8 cellular contexts compared by ENCODE assay signal in genomic region chr9:121285835-121286687, GRCh38. TPM values are rescaled to one million over a fixed set of nuclear protein-coding genes. Genes with fewer than 3 reads are reported as not detected.
DNase-seq lines count a peak whose midpoint lies in the region; ATAC-seq, FAIRE-seq and TF ChIP-seq lines count a peak whose summit lies in the region.

No MANE protein-coding gene starts in this region.

- TF ChIP-seq CTCF in HepG2 (CRISPR knock-in tag; IDR thresholded peaks at IDR 0.05) = no peak

- no peak for TF ChIP-seq EP300 in HepG2 (IDR thresholded peaks at IDR 0.05; ENCODE audit: low read depth in 2 of 2, low read length in 2 of 2)
- TF ChIP-seq EP300 in HepG2 (CRISPR knock-in tag; IDR thresholded peaks at IDR 0.05; ENCODE audit: borderline replicate concordance) = no peak

- peak overlapping the region; percentile 89 for H3K27ac ChIP-seq in HepG2 (ENCODE audit: extremely low read length, insufficient read depth, low read length)
- H3K27ac ChIP-seq in temporal lobe (ENCODE audit: low read depth, low read length) = peak overlapping the region; percentile 97

- H4K20me1 ChIP-seq in HepG2 (ENCODE audit: insufficient read depth, low read length) = no peaks in the 10 kb centered on the region

- FAIRE-seq in HepG2 (lab: Jason Lieb, UNC) = no peak

- H3K9ac ChIP-seq in HepG2 (ENCODE audit: insufficient read depth, low read depth, low read length) = peak overlapping the region; percentile 76; the same call in 1 of the 2 replicates

- H3K4me2 ChIP-seq in HepG2 (ENCODE audit: low read depth, low read length) = peak overlapping the region; percentile 92

- peaks cover 94% of the 10 kb centered on the region for H3K4me1 ChIP-seq in HepG2 (ENCODE audit: insufficient read depth, low read length)

- CTCF ChIA-PET in HepG2 (lab: Yijun Ruan, JAX; ENCODE audit: low intra/inter-chr PET ratio, low total read pairs) = no interaction called here

- intact Hi-C loops in HepG2 (cut with micrococcal nuclease; ENCODE audit: unreplicated experiment) = loop anchor here (5.0 kb wide), 1 partner anchor 36 kb away; no protein-coding TSS in a partner anchor

- no peak overlapping the region for H2AFZ ChIP-seq in HepG2 (ENCODE audit: low read length)

- DNase-seq in AML-193 (lab: John Stamatoyannopoulos, UW) = peak; percentile 40 to 47
- DNase-seq in MG63 = peak; percentile 85
- peak; percentile 49 for DNase-seq in cerebellum (ENCODE audit: low spot score)
- DNase-seq in HepG2 (ENCODE audit: low spot score) = no peak
- DNase-seq in activated T-cell treated with anti-CD3 and anti-CD28 coated beads, Interleukin-2, amount 50 U/mL, for 48 hours = no peak

- no TSS peak for BruUV-seq in HepG2 (replicated peaks; lab: Mats Ljungman, UMichigan)

- in situ Hi-C loops in HepG2 (cut with HindIII; ENCODE audit: extremely low pct_ligation_motif_present, low pct_unique_long_range_greater_than_20kb) = no loop called here

- H3K4me3 ChIP-seq in MG63 = no peak overlapping the region
- H3K4me3 ChIP-seq in HepG2 (replicated peaks in 1 of 3; ENCODE audit: insufficient read depth in 1 of 3, low read depth in 2 of 3, low read length in 3 of 3) = peak overlapping the region in 1 of 3 experiments; percentile 58; a peak in 1 of 6 replicates

- H3K79me2 ChIP-seq in HepG2 (ENCODE audit: insufficient read depth, low read length) = no peaks in the 10 kb centered on the region

- TF ChIP-seq RAD21 in HepG2 (CRISPR knock-in tag; IDR thresholded peaks at IDR 0.05) = no peak

- POLR2A ChIA-PET in HepG2 (lab: Yijun Ruan, JAX) = interaction anchor here (0.6 to 11.2 kb wide), 9 partner anchors 8 to 95 kb away, joined by 3 to 398 read pairs (median 6); partner anchors contain the start of genes GSN and RAB14

- 75% methylated on average over 13 of the region's 18 CpGs for WGBS in HepG2 (ENCODE audit: low lambda C conversion rate)

- no peak for TF ChIP-seq POLR2A in HepG2 (IDR thresholded peaks at IDR 0.05; ENCODE audit: insufficient read depth in 1 of 2, low read depth in 2 of 2, low read length in 2 of 2)

- H3K27me3 ChIP-seq in MG63 = no peaks in the 10 kb centered on the region
- no peaks in the 10 kb centered on the region for H3K27me3 ChIP-seq in HepG2 (ENCODE audit: control insufficient read depth in 1 of 2, insufficient read depth in 2 of 2, low read length in 2 of 2)

- ATAC-seq in HepG2 (no peak), HG02885 (IDR thresholded peaks at IDR 0.05; ENCODE audit: poor library complexity, unreplicated experiment) (no peak), HG02623 (IDR thresholded peaks at IDR 0.05; ENCODE audit: unreplicated experiment) (no peak)

- H3K36me3 ChIP-seq in MG63 (0 out of 2 replicates have a peak, but pooled peaks cover 4% of the 10 kb centered on the region), HepG2 (replicated peaks in 1 of 2; ENCODE audit: control insufficient read depth in 1 of 2, insufficient read depth in 2 of 2, low read length in 2 of 2) (no peaks in the 10 kb centered on the region)

- H3K9me3 ChIP-seq in MG63 = no peaks in the 10 kb centered on the region
- H3K9me3 ChIP-seq in HepG2 (ENCODE audit: low read length) = no peaks in the 10 kb centered on the region

TF ChIP-seq in HepG2, 621 proteins besides CTCF, POLR2A, EP300 and RAD21:
- TF ChIP-seq ZNF263 (CRISPR knock-in tag; IDR thresholded peaks at IDR 0.05) (peak; percentile 97), THAP9 (CRISPR knock-in tag; IDR thresholded peaks at IDR 0.05; ENCODE audit: borderline replicate concordance) (no peak), ZBTB26 (CRISPR knock-in tag; IDR thresholded peaks at IDR 0.05; ENCODE audit: borderline replicate concordance) (0 out of 2 replicates have a peak, but pooled peaks have one; percentile 8), ZNF605 (CRISPR knock-in tag; IDR thresholded peaks at IDR 0.05) (peak; percentile 14; the same call in 1 of the 2 replicates), KDM5B (CRISPR knock-in tag; IDR thresholded peaks at IDR 0.05; ENCODE audit: borderline replicate concordance) (0 out of 2 replicates have a peak, but pooled peaks have one; percentile 31)
TF ChIP-seq in HepG2: peak in this region for 4.

RNA-seq across cellular contexts. Expression of gene GSN, which starts 18.1 kb away (rescaled TPM):
- total RNA-seq in MG63 (2014; rRNA removed; shearing (Covaris generic); ENCODE audit: low replicate concordance) = 59.8 and 75.0 TPM in 2 replicates
- total RNA-seq in cerebellum = 136 TPM
- total RNA-seq in HepG2 (2016; rRNA removed; fragmentation: Illumina TruSeq; extraction: Trizol) = 126 and 307 TPM in 2 replicates
- 56.0 and 58.2 TPM in 2 replicates for total RNA-seq in HepG2 (2016; cell fraction: cytosol; rRNA removed; fragmentation: Illumina TruSeq; extraction: Trizol; ENCODE audit: low read depth)
- total RNA-seq in HepG2 (2016; cell fraction: insoluble cytoplasmic fraction; rRNA removed; fragmentation: Illumina TruSeq; extraction: Trizol) = 125 and 311 TPM in 2 replicates
- total RNA-seq in HepG2 (2016; cell fraction: membrane; rRNA removed; fragmentation: Illumina TruSeq; extraction: Trizol) = 102 and 113 TPM in 2 replicates
- 251 and 294 TPM in 2 replicates for total RNA-seq in HepG2 (2016; cell fraction: nucleus; rRNA removed; fragmentation: Illumina TruSeq; extraction: Trizol)
- 294 and 436 TPM in 2 replicates for polyA plus RNA-seq in HepG2 (2011; rRNA removed)
- 396 and 404 TPM in 2 replicates for polyA plus RNA-seq in HepG2 (2011; cell fraction: cytosol; rRNA removed)
- 430 and 447 TPM in 2 replicates for polyA plus RNA-seq in HepG2 (2011; cell fraction: nucleus; rRNA removed)
- 349 and 423 TPM in 2 replicates for polyA plus RNA-seq in HepG2 (2012)
- 57.9 and 60.7 TPM in 2 replicates for polyA plus RNA-seq in HepG2 (2016; cell fraction: cytosol; fragmentation: Illumina TruSeq; extraction: Trizol; ENCODE audit: low read depth)
- 115 and 123 TPM in 2 replicates for polyA plus RNA-seq in HepG2 (2016; cell fraction: insoluble cytoplasmic fraction; fragmentation: Illumina TruSeq; extraction: Trizol; ENCODE audit: low read depth)
- 77.0 and 92.1 TPM in 2 replicates for polyA plus RNA-seq in HepG2 (2016; cell fraction: membrane; fragmentation: Illumina TruSeq; extraction: Trizol; ENCODE audit: low read depth)
- polyA plus RNA-seq in HepG2 (2016; cell fraction: nucleus; fragmentation: Illumina TruSeq; extraction: Trizol; ENCODE audit: insufficient read depth, low read depth) = 379 and 400 TPM in 2 replicates
- 66.7 and 379 TPM in 2 replicates for polyA minus RNA-seq in HepG2 (2011; rRNA and poly(A)+ RNA removed; ENCODE audit: low replicate concordance)
- polyA minus RNA-seq in HepG2 (2011; cell fraction: cytosol; rRNA and poly(A)+ RNA removed) = 132 and 185 TPM in 2 replicates
- polyA minus RNA-seq in HepG2 (2011; cell fraction: nucleus; rRNA and poly(A)+ RNA removed) = 122 and 168 TPM in 2 replicates
- total RNA-seq in temporal lobe = 18.2 TPM

Comparison
In these comparisons a context has a peak if more than half of its experiments do, and no peak if none do; other contexts are left out.
1. DNase-seq: peak in AML-193 (2 of 2), MG63 (single experiment) and cerebellum (single experiment); none in HepG2 (single experiment) and activated T-cell treated with anti-CD3 and anti-CD28 coated beads, Interleukin-2, amount 50 U/mL, for 48 hours (0 of 2).